In genomic region chr3:160840590-160840989, GRCh38 we compare ENCODE assay signal across 31 cellular contexts.
"Had no signal": no experiment of that assay in that cellular context is flagged by ENCODE, and none has a peak within 500 bp of the region (broad histone marks: within the 10 kb centered on the region; RNA-seq: fewer than 3 reads in every experiment).

No MANE protein-coding gene starts in this region.

- H3K9me3 Mint-ChIP-seq: activated B cell treated with CpG ODN at 0.5 μM for 24 hours; activated CD4-positive, alpha-beta memory T cell treated with anti-CD3 and anti-CD28 coated beads, Interleukin-2, amount 10 ng/mL, durations not matched to agents 7 days and 5 days; activated CD4-positive, alpha-beta T cell treated with anti-CD3 and anti-CD28 coated beads, Interleukin-2, amount 10 ng/mL, durations not matched to agents 24 days and 14 days; activated naive CD4-positive, alpha-beta T cell treated with anti-CD3 and anti-CD28 coated beads, Interleukin-2, amount 10 ng/mL, durations not matched to agents 7 days and 5 days; activated naive CD8-positive, alpha-beta T cell treated with anti-CD3 and anti-CD28 coated beads, Interleukin-2, amount 10 ng/mL, durations not matched to agents 7 days and 5 days; activated naive CD8-positive, alpha-beta T cell treated with anti-CD3 and anti-CD28 coated beads, Interleukin-2, amount 50 U/mL, for 24 hours; activated T-helper 2 cell treated with anti-CD3 and anti-CD28 coated beads, Interferon-gamma antibody, Interleukin-2, Interleukin-4, amounts not matched to agents 10 μg/mL and 5 μg/mL and 100 μg/mL, durations not matched to agents 14 hours and 24 hours and 36 hours; T-helper 1 cell treated with Interleukin-12 subunit alpha and Interleukin-12 subunit beta and Interleukin-4 antibody, amounts not matched to agents 30 μg/mL and 1 μg/mL, for 36 hours; T-helper 2 cell treated with Interferon-gamma antibody and Interleukin-4, amounts not matched to agents 5 μg/mL and 100 μg/mL, for 36 hours had no signal

- H3K27ac Mint-ChIP-seq: activated B cell treated with CpG ODN at 0.5 μM for 24 hours; activated CD4-positive, alpha-beta memory T cell treated with anti-CD3 and anti-CD28 coated beads, Interleukin-2, amount 10 ng/mL, durations not matched to agents 7 days and 5 days; activated CD4-positive, alpha-beta T cell treated with anti-CD3 and anti-CD28 coated beads, Interleukin-2, amount 10 ng/mL, durations not matched to agents 24 days and 14 days; activated CD8-positive, alpha-beta memory T cell treated with anti-CD3 and anti-CD28 coated beads, Interleukin-2, amount 10 ng/mL, durations not matched to agents 7 days and 5 days; activated CD8-positive, alpha-beta T cell treated with anti-CD3 and anti-CD28 coated beads, Interleukin-2, amount 10 ng/mL, durations not matched to agents 7 days and 5 days; activated naive CD4-positive, alpha-beta T cell treated with anti-CD3 and anti-CD28 coated beads, Interleukin-2, amount 10 ng/mL, durations not matched to agents 7 days and 5 days; activated naive CD4-positive, alpha-beta T cell treated with anti-CD3 and anti-CD28 coated beads, Interleukin-2, amount 50 U/mL, for 24 hours; activated naive CD8-positive, alpha-beta T cell; activated naive CD8-positive, alpha-beta T cell treated with anti-CD3 and anti-CD28 coated beads, Interleukin-2, amount 10 ng/mL, durations not matched to agents 7 days and 5 days; activated naive CD8-positive, alpha-beta T cell treated with anti-CD3 and anti-CD28 coated beads, Interleukin-2, amount 50 U/mL, for 24 hours; activated T-cell treated with anti-CD3 and anti-CD28 coated beads, Interleukin-2, amount 50 U/mL, for 24 hours; activated T-helper 2 cell treated with anti-CD3 and anti-CD28 coated beads, Interferon-gamma antibody, Interleukin-2, Interleukin-4, amounts not matched to agents 10 μg/mL and 5 μg/mL and 100 μg/mL, durations not matched to agents 14 hours and 24 hours and 36 hours; T-helper 1 cell treated with Interleukin-12 subunit alpha and Interleukin-12 subunit beta and Interleukin-4 antibody, amounts not matched to agents 30 μg/mL and 1 μg/mL, for 36 hours; T-helper 2 cell treated with Interferon-gamma antibody and Interleukin-4, amounts not matched to agents 5 μg/mL and 100 μg/mL, for 36 hours had no signal

- H3K36me3 Mint-ChIP-seq: activated naive CD4-positive, alpha-beta T cell treated with anti-CD3 and anti-CD28 coated beads, Interleukin-2, amount 10 ng/mL, durations not matched to agents 7 days and 5 days; activated naive CD8-positive, alpha-beta T cell treated with anti-CD3 and anti-CD28 coated beads, Interleukin-2, amount 10 ng/mL, durations not matched to agents 7 days and 5 days had no signal

- ATAC-seq: activated CD8-positive, alpha-beta memory T cell treated with anti-CD3 and anti-CD28 coated beads, Interleukin-2, amount 10 ng/mL, durations not matched to agents 7 days and 5 days; activated CD8-positive, alpha-beta T cell treated with anti-CD3 and anti-CD28 coated beads, Interleukin-2, amount 10 ng/mL, durations not matched to agents 7 days and 5 days; activated naive CD8-positive, alpha-beta T cell treated with anti-CD3 and anti-CD28 coated beads, Interleukin-2, amount 50 U/mL, for 24 hours had no signal

- H3K27me3 Mint-ChIP-seq: activated B cell treated with CpG ODN at 0.5 μM for 24 hours; activated CD4-positive, alpha-beta memory T cell treated with anti-CD3 and anti-CD28 coated beads, Interleukin-2, amount 10 ng/mL, durations not matched to agents 7 days and 5 days; activated CD4-positive, alpha-beta T cell treated with anti-CD3 and anti-CD28 coated beads, Interleukin-2, amount 10 ng/mL, durations not matched to agents 24 days and 14 days; activated CD8-positive, alpha-beta memory T cell treated with anti-CD3 and anti-CD28 coated beads, Interleukin-2, amount 10 ng/mL, durations not matched to agents 7 days and 5 days; activated naive CD8-positive, alpha-beta T cell; activated naive CD8-positive, alpha-beta T cell treated with anti-CD3 and anti-CD28 coated beads, Interleukin-2, amount 10 ng/mL, durations not matched to agents 7 days and 5 days; activated naive CD8-positive, alpha-beta T cell treated with anti-CD3 and anti-CD28 coated beads, Interleukin-2, amount 50 U/mL, for 24 hours; brain had no signal

- H3K4me3 Mint-ChIP-seq: activated B cell treated with CpG ODN at 0.5 μM for 24 hours; activated CD4-positive, alpha-beta memory T cell treated with anti-CD3 and anti-CD28 coated beads, Interleukin-2, amount 10 ng/mL, durations not matched to agents 7 days and 5 days; activated CD4-positive, alpha-beta T cell treated with anti-CD3 and anti-CD28 coated beads, Interleukin-2, amount 10 ng/mL, durations not matched to agents 24 days and 14 days; activated CD8-positive, alpha-beta memory T cell treated with anti-CD3 and anti-CD28 coated beads, Interleukin-2, amount 10 ng/mL, durations not matched to agents 7 days and 5 days; activated CD8-positive, alpha-beta T cell treated with anti-CD3 and anti-CD28 coated beads, Interleukin-2, amount 10 ng/mL, durations not matched to agents 7 days and 5 days; activated naive CD4-positive, alpha-beta T cell treated with anti-CD3 and anti-CD28 coated beads, Interleukin-2, amount 10 ng/mL, durations not matched to agents 7 days and 5 days; activated naive CD4-positive, alpha-beta T cell treated with anti-CD3 and anti-CD28 coated beads, Interleukin-2, amount 50 U/mL, for 24 hours; activated naive CD8-positive, alpha-beta T cell; activated naive CD8-positive, alpha-beta T cell treated with anti-CD3 and anti-CD28 coated beads, Interleukin-2, amount 10 ng/mL, durations not matched to agents 7 days and 5 days; activated naive CD8-positive, alpha-beta T cell treated with anti-CD3 and anti-CD28 coated beads, Interleukin-2, amount 50 U/mL, for 24 hours; activated T-cell treated with anti-CD3 and anti-CD28 coated beads, Interleukin-2, amount 50 U/mL, for 24 hours; brain; T-helper 1 cell treated with Interleukin-12 subunit alpha and Interleukin-12 subunit beta and Interleukin-4 antibody, amounts not matched to agents 30 μg/mL and 1 μg/mL, for 36 hours; T-helper 2 cell treated with Interferon-gamma antibody and Interleukin-4, amounts not matched to agents 5 μg/mL and 100 μg/mL, for 36 hours had no signal

- DNase-seq: activated B cell treated with CpG ODN at 0.5 μM for 24 hours; activated CD4-positive, alpha-beta memory T cell treated with anti-CD3 and anti-CD28 coated beads, Interleukin-2, amount 10 ng/mL, durations not matched to agents 7 days and 5 days; activated CD4-positive, alpha-beta T cell treated with anti-CD3 and anti-CD28 coated beads for 4 hours; activated CD4-positive, alpha-beta T cell treated with anti-CD3 and anti-CD28 coated beads, Interleukin-2, amount 10 ng/mL, durations not matched to agents 24 days and 14 days; activated CD4-positive, alpha-beta T cell treated with anti-CD3 and anti-CD28 coated beads, Interleukin-2, amount 50 U/mL, for 1 hour; activated CD4-positive, alpha-beta T cell treated with anti-CD3 and anti-CD28 coated beads, Interleukin-2, amount 50 U/mL, for 4 hours; activated CD4-positive, CD25-positive, alpha-beta regulatory T cell treated with anti-CD3 and anti-CD28 coated beads, Interleukin-2, amount 50 U/mL, for 72 hours; activated CD8-positive, alpha-beta memory T cell treated with anti-CD3 and anti-CD28 coated beads for 24 hours; activated CD8-positive, alpha-beta memory T cell treated with anti-CD3 and anti-CD28 coated beads, Interleukin-2, amount 10 ng/mL, durations not matched to agents 7 days and 5 days; activated CD8-positive, alpha-beta memory T cell treated with anti-CD3 and anti-CD28 coated beads, Interleukin-2, amount 50 U/mL, for 48 hours; activated CD8-positive, alpha-beta T cell treated with anti-CD3 and anti-CD28 coated beads, Interleukin-2, amount 10 ng/mL, durations not matched to agents 7 days and 5 days; activated effector memory CD4-positive, alpha-beta T cell treated with Interleukin-2 at 50 U/mL for 16 hours; activated gamma-delta T cell; activated naive CD4-positive, alpha-beta T cell treated with anti-CD3 and anti-CD28 coated beads, Interleukin-2, amount 10 ng/mL, durations not matched to agents 7 days and 5 days; activated naive CD4-positive, alpha-beta T cell treated with Interleukin-2 at 50 U/mL for 16 hours; activated naive CD8-positive, alpha-beta T cell treated with anti-CD3 and anti-CD28 coated beads, Interleukin-2, amount 10 ng/mL, durations not matched to agents 7 days and 5 days; activated naive CD8-positive, alpha-beta T cell treated with anti-CD3 and anti-CD28 coated beads, Interleukin-2, amount 50 U/mL, for 24 hours; activated T-cell treated with anti-CD3 and anti-CD28 coated beads, Interleukin-2, amount 50 U/mL, for 24 hours; activated T-cell treated with anti-CD3 and anti-CD28 coated beads, Interleukin-2, amount 50 U/mL, for 48 hours; amygdala; anterior cingulate cortex; central memory CD4-positive, alpha-beta T cell; T-helper 1 cell; T-helper 2 cell; T-helper 9 cell had no signal
